Comparison of ENCODE assay signal across 1 cellular context in the genomic region with DNA sequence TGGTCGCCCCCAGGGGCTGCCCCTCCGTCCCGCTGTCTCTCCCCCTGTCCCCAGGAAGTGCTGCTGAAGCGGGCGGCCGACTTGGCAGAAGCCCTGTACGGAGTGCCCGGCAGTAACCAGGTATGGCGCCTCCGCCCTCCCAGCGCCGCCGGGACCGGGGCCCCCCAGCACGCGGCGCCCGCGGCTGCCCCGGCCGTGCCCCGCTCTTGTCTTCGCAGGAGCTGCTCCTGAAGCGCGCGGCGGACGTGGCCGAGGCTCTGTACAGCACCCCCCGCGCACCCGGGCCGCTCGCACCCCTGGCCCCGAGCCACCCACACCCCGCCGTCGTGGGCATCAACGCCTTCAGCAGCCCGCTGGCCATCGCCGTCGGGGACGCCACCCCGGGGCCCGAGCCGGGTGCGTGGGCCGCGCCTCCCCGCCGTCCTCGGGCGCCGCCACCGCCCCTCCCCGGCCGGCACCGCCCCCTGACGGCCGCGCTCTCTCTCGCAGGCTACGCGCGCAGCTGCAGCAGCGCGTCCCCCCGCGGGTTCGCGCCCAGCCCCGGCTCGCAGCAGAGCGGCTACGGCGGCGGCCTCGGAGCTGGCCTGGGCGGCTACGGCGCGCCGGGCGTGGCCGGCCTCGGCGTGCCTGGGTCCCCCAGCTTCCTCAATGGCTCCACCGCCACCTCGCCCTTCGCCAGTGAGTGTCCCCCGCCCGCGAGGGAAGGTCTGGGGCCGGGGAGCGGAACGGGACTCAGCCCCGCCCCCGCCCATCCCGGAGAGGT.
TF ChIP-seq lines count a peak whose summit lies in the region.

No MANE protein-coding gene starts in this region.

TF ChIP-seq in WTC11, 78 proteins besides CTCF, POLR2A, EP300 and RAD21 (continued from another document):
- TF ChIP-seq, protein P1, sequence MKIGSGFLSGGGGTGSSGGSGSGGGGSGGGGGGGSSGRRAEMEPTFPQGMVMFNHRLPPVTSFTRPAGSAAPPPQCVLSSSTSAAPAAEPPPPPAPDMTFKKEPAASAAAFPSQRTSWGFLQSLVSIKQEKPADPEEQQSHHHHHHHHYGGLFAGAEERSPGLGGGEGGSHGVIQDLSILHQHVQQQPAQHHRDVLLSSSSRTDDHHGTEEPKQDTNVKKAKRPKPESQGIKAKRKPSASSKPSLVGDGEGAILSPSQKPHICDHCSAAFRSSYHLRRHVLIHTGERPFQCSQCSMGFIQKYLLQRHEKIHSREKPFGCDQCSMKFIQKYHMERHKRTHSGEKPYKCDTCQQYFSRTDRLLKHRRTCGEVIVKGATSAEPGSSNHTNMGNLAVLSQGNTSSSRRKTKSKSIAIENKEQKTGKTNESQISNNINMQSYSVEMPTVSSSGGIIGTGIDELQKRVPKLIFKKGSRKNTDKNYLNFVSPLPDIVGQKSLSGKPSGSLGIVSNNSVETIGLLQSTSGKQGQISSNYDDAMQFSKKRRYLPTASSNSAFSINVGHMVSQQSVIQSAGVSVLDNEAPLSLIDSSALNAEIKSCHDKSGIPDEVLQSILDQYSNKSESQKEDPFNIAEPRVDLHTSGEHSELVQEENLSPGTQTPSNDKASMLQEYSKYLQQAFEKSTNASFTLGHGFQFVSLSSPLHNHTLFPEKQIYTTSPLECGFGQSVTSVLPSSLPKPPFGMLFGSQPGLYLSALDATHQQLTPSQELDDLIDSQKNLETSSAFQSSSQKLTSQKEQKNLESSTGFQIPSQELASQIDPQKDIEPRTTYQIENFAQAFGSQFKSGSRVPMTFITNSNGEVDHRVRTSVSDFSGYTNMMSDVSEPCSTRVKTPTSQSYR (CRISPR knock-in tag; IDR thresholded peaks at IDR 0.05): no peak
- TF ChIP-seq, protein P2, sequence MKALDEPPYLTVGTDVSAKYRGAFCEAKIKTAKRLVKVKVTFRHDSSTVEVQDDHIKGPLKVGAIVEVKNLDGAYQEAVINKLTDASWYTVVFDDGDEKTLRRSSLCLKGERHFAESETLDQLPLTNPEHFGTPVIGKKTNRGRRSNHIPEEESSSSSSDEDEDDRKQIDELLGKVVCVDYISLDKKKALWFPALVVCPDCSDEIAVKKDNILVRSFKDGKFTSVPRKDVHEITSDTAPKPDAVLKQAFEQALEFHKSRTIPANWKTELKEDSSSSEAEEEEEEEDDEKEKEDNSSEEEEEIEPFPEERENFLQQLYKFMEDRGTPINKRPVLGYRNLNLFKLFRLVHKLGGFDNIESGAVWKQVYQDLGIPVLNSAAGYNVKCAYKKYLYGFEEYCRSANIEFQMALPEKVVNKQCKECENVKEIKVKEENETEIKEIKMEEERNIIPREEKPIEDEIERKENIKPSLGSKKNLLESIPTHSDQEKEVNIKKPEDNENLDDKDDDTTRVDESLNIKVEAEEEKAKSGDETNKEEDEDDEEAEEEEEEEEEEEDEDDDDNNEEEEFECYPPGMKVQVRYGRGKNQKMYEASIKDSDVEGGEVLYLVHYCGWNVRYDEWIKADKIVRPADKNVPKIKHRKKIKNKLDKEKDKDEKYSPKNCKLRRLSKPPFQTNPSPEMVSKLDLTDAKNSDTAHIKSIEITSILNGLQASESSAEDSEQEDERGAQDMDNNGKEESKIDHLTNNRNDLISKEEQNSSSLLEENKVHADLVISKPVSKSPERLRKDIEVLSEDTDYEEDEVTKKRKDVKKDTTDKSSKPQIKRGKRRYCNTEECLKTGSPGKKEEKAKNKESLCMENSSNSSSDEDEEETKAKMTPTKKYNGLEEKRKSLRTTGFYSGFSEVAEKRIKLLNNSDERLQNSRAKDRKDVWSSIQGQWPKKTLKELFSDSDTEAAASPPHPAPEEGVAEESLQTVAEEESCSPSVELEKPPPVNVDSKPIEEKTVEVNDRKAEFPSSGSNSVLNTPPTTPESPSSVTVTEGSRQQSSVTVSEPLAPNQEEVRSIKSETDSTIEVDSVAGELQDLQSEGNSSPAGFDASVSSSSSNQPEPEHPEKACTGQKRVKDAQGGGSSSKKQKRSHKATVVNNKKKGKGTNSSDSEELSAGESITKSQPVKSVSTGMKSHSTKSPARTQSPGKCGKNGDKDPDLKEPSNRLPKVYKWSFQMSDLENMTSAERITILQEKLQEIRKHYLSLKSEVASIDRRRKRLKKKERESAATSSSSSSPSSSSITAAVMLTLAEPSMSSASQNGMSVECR (CRISPR knock-in tag; IDR thresholded peaks at IDR 0.05; ENCODE audit: borderline replicate concordance): no peak
- TF ChIP-seq, protein P3, sequence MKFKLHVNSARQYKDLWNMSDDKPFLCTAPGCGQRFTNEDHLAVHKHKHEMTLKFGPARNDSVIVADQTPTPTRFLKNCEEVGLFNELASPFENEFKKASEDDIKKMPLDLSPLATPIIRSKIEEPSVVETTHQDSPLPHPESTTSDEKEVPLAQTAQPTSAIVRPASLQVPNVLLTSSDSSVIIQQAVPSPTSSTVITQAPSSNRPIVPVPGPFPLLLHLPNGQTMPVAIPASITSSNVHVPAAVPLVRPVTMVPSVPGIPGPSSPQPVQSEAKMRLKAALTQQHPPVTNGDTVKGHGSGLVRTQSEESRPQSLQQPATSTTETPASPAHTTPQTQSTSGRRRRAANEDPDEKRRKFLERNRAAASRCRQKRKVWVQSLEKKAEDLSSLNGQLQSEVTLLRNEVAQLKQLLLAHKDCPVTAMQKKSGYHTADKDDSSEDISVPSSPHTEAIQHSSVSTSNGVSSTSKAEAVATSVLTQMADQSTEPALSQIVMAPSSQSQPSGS (CRISPR knock-in tag; IDR thresholded peaks at IDR 0.05; ENCODE audit: borderline replicate concordance, low read depth): no peak
- TF ChIP-seq, protein P4, sequence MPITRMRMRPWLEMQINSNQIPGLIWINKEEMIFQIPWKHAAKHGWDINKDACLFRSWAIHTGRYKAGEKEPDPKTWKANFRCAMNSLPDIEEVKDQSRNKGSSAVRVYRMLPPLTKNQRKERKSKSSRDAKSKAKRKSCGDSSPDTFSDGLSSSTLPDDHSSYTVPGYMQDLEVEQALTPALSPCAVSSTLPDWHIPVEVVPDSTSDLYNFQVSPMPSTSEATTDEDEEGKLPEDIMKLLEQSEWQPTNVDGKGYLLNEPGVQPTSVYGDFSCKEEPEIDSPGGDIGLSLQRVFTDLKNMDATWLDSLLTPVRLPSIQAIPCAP (CRISPR knock-in tag; IDR thresholded peaks at IDR 0.05): no peak
- TF ChIP-seq FOXK1 (CRISPR knock-in tag; IDR thresholded peaks at IDR 0.05): no peak
